In genomic region chr4:34972189-34972588, GRCh38 we compare ENCODE assay signal across 19 cellular contexts.
DNase-seq lines count a peak whose midpoint lies in the region; ATAC-seq, FAIRE-seq and TF ChIP-seq lines count a peak whose summit lies in the region.
"Had no signal": no experiment of that assay in that cellular context is flagged by ENCODE, and none has a peak within 500 bp of the region (broad histone marks: within the 10 kb centered on the region; RNA-seq: fewer than 3 reads in every experiment).

No MANE protein-coding gene starts in this region.

- no peak for DNase-seq in D721Med (ENCODE audit: insufficient read length, low spot score)
- DNase-seq in Daoy (ENCODE audit: low read depth), result peak; percentile 1
- peak; percentile 76 for DNase-seq in NCI-H774 (lab: John Stamatoyannopoulos, UW)
- DNase-seq in epithelial cell of prostate (ENCODE audit: low read depth, low spot score), result peak; percentile 68
- no peak for DNase-seq in GM19240 (ENCODE audit: insufficient read length, low spot score)
- DNase-seq in suprapubic skin (ENCODE audit: low spot score in 2 of 2), result no peak
- DNase-seq: CD8-positive, alpha-beta memory T cell; DMS 273 treated with DMSO at 0.1 percent for 48 hours; KG1; MG63; NCI-H1417 treated with DMSO at 0.1 percent for 48 hours; NCI-H345; NCI-H526 treated with DMSO at 0.1 percent for 48 hours; SW 1271 had no signal

- H3K36me3 ChIP-seq in suprapubic skin, result no peaks in the 10 kb centered on the region
- H3K36me3 ChIP-seq: BLaER1, MG63, SJCRH30 had no signal

- 83% methylated on average over 3 of the region's 3 CpGs for WGBS in suprapubic skin

- no peaks in the 10 kb centered on the region for H3K9me3 ChIP-seq in suprapubic skin
- H3K9me3 ChIP-seq: BLaER1, MG63, SJCRH30 had no signal

- H3K27me3 ChIP-seq in suprapubic skin, result no peaks in the 10 kb centered on the region
- H3K27me3 ChIP-seq: BLaER1, MG63, SJCRH30 had no signal

- no peak for TF ChIP-seq POLR2A in suprapubic skin (IDR thresholded peaks at IDR 0.05)

- peak; percentile 6 for FAIRE-seq in D721Med (lab: Jason Lieb, UNC)
- FAIRE-seq: GM12878, GM18507 had no signal

- ATAC-seq in HG02885 (IDR thresholded peaks at IDR 0.05; ENCODE audit: poor library complexity, unreplicated experiment), result no peak
- ATAC-seq: GM12878 had no signal

- no peaks in the 10 kb centered on the region for H3K4me1 ChIP-seq in suprapubic skin
- H3K4me1 ChIP-seq: BLaER1, SJCRH30 had no signal

- TF ChIP-seq EP300 in suprapubic skin (IDR thresholded peaks at IDR 0.05), result no peak

- H3K4me3 ChIP-seq in suprapubic skin, result no peak overlapping the region
- H3K4me3 ChIP-seq: BLaER1, GM12878, MG63, SJCRH30 had no signal

- no peak for TF ChIP-seq CTCF in D721Med (IDR thresholded peaks at IDR 0.05; ENCODE audit: insufficient read depth, missing control alignments)
- TF ChIP-seq CTCF in suprapubic skin (IDR thresholded peaks at IDR 0.05), result no peak

- H3K27ac ChIP-seq in epithelial cell of prostate (no peak overlapping the region), suprapubic skin (no peak overlapping the region)
- H3K27ac ChIP-seq: BLaER1, SJCRH30 had no signal

Comparison
In these comparisons a context has a peak if more than half of its experiments do, and no peak if none do; other contexts are left out.
1. DNase-seq: peak in Daoy (single experiment), NCI-H774 (single experiment) and epithelial cell of prostate (single experiment); none in D721Med (single experiment), GM19240 (single experiment) and suprapubic skin (0 of 2).